ENCODE assay signal across 23 cellular contexts in genomic region chr15:62150445-62150844, GRCh38. TPM values are rescaled to one million over a fixed set of nuclear protein-coding genes. Genes with fewer than 3 reads are reported as not detected.
A peak's percentile ranks its signal among the peaks of the same experiment; 100 is the strongest.
DNase-seq lines count a peak whose midpoint lies in the region; ATAC-seq and TF ChIP-seq lines count a peak whose summit lies in the region.
"Had no signal": no experiment of that assay in that cellular context is flagged by ENCODE, and none has a peak within 500 bp of the region (broad histone marks: within the 10 kb centered on the region; RNA-seq: fewer than 3 reads in every experiment).

No MANE protein-coding gene starts in this region.

- H3K4me3 Mint-ChIP-seq in activated T-cell treated with anti-CD3 and anti-CD28 coated beads, Interleukin-2, amount 50 U/mL, for 24 hours: no peak overlapping the region
- H3K4me3 Mint-ChIP-seq in activated T-helper 2 cell treated with anti-CD3 and anti-CD28 coated beads, Interferon-gamma antibody, Interleukin-2, Interleukin-4, amounts not matched to agents 10 μg/mL and 5 μg/mL and 100 μg/mL, durations not matched to agents 14 hours and 24 hours and 36 hours (ENCODE audit: low read depth): no peak overlapping the region
- H3K4me3 Mint-ChIP-seq: activated CD4-positive, alpha-beta T cell treated with anti-CD3 and anti-CD28 coated beads, Interleukin-2, amount 10 ng/mL, durations not matched to agents 7 days and 5 days; CD4-positive, alpha-beta T cell; stimulated activated naive B cell treated with anti-CD40 and anti-IgM and Interleukin-4, amounts not matched to agents 10 μg/mL and 1 μg/mL and 100 μg/mL, for 72 hours had no signal

- H3K27me3 ChIP-seq in foreskin keratinocyte: peaks cover 18% of the 10 kb centered on the region
- H3K27me3 ChIP-seq: transverse colon had no signal

- TF ChIP-seq CTCF in foreskin keratinocyte (conservative IDR thresholded peaks at IDR 0.05): no peak

- DNase-seq in activated T-cell treated with anti-CD3 and anti-CD28 coated beads, Interleukin-2, amount 50 U/mL, for 24 hours: no peak
- no peak for DNase-seq in activated T-cell treated with anti-CD3 and anti-CD28 coated beads, Interleukin-2, amount 50 U/mL, for 1 hour
- peak; percentile 43 for DNase-seq in NCI-H146 (lab: John Stamatoyannopoulos, UW)
- DNase-seq in activated T-helper 2 cell treated with anti-CD3 and anti-CD28 coated beads, Interferon-gamma antibody, Interleukin-2, Interleukin-4, amounts not matched to agents 10 μg/mL and 5 μg/mL and 100 μg/mL, durations not matched to agents 14 hours and 24 hours and 36 hours (ENCODE audit: low spot score): no peak
- peak; percentile 60 for DNase-seq in pulmonary artery endothelial cell (ENCODE audit: low read depth, low spot score)
- no peak for DNase-seq in superior temporal gyrus (ENCODE audit: extremely low spot score)
- no peak for DNase-seq in foreskin keratinocyte
- DNase-seq in NAMALWA (ENCODE audit: low spot score): no peak
- DNase-seq: activated CD4-positive, alpha-beta T cell treated with anti-CD3 and anti-CD28 coated beads, Interleukin-2, amount 10 ng/mL, durations not matched to agents 7 days and 5 days; activated CD8-positive, alpha-beta memory T cell treated with anti-CD3 and anti-CD28 coated beads, Interleukin-2, amount 50 U/mL, for 48 hours; activated naive CD4-positive, alpha-beta T cell treated with anti-CD3 and anti-CD28 coated beads, Interleukin-2, amount 50 U/mL, for 16 hours; CD4-positive, alpha-beta T cell; effector memory CD4-positive, alpha-beta T cell; midbrain; NCI-H1930; NCI-H510A; stimulated activated CD4-positive, alpha-beta T cell treated with anti-CD3 and anti-CD28 coated beads, Interleukin-1b, Interleukin-23, amount 100 ng/mL, for 48 hours; stimulated activated naive B cell treated with anti-CD40 and anti-IgM and Interleukin-4, amounts not matched to agents 10 μg/mL and 1 μg/mL and 100 μg/mL, for 72 hours; transverse colon had no signal

- H3K27me3 Mint-ChIP-seq in activated T-cell treated with anti-CD3 and anti-CD28 coated beads, Interleukin-2, amount 50 U/mL, for 24 hours: peaks cover 13% of the 10 kb centered on the region
- H3K27me3 Mint-ChIP-seq in activated T-helper 2 cell treated with anti-CD3 and anti-CD28 coated beads, Interferon-gamma antibody, Interleukin-2, Interleukin-4, amounts not matched to agents 10 μg/mL and 5 μg/mL and 100 μg/mL, durations not matched to agents 14 hours and 24 hours and 36 hours (ENCODE audit: low read depth): peaks cover 4% of the 10 kb centered on the region
- H3K27me3 Mint-ChIP-seq: CD4-positive, alpha-beta T cell; progenitor cell of endocrine pancreas had no signal

- H3K4me1 Mint-ChIP-seq in activated T-cell treated with anti-CD3 and anti-CD28 coated beads, Interleukin-2, amount 50 U/mL, for 24 hours (ENCODE audit: low read depth): peaks cover 47% of the 10 kb centered on the region
- H3K4me1 Mint-ChIP-seq in activated T-helper 2 cell treated with anti-CD3 and anti-CD28 coated beads, Interferon-gamma antibody, Interleukin-2, Interleukin-4, amounts not matched to agents 10 μg/mL and 5 μg/mL and 100 μg/mL, durations not matched to agents 14 hours and 24 hours and 36 hours (ENCODE audit: low read depth): peaks cover 12% of the 10 kb centered on the region

- peak overlapping the region; percentile 74 for H3K27ac Mint-ChIP-seq in activated T-cell treated with anti-CD3 and anti-CD28 coated beads, Interleukin-2, amount 50 U/mL, for 24 hours
- H3K27ac Mint-ChIP-seq in activated T-helper 2 cell treated with anti-CD3 and anti-CD28 coated beads, Interferon-gamma antibody, Interleukin-2, Interleukin-4, amounts not matched to agents 10 μg/mL and 5 μg/mL and 100 μg/mL, durations not matched to agents 14 hours and 24 hours and 36 hours: peak overlapping the region; percentile 58
- H3K27ac Mint-ChIP-seq: activated CD4-positive, alpha-beta T cell treated with anti-CD3 and anti-CD28 coated beads, Interleukin-2, amount 10 ng/mL, durations not matched to agents 7 days and 5 days; CD4-positive, alpha-beta T cell; progenitor cell of endocrine pancreas; stimulated activated naive B cell treated with anti-CD40 and anti-IgM and Interleukin-4, amounts not matched to agents 10 μg/mL and 1 μg/mL and 100 μg/mL, for 72 hours had no signal

- no peak overlapping the region for H3K27ac ChIP-seq in foreskin keratinocyte
- H3K27ac ChIP-seq: esophagus muscularis mucosa, transverse colon had no signal

- intact Hi-C loops in activated T-helper 2 cell treated with anti-CD3 and anti-CD28 coated beads, Interferon-gamma antibody, Interleukin-2, Interleukin-4, amounts not matched to agents 10 μg/mL and 5 μg/mL and 100 μg/mL, durations not matched to agents 14 hours and 24 hours and 36 hours (cut with micrococcal nuclease): loop anchor here (5.0 kb wide), 1 partner anchor 83 kb away; the partner anchor contains the start of gene C2CD4A

- H3K9me3 Mint-ChIP-seq in activated T-cell treated with anti-CD3 and anti-CD28 coated beads, Interleukin-2, amount 50 U/mL, for 24 hours: no peaks in the 10 kb centered on the region
- H3K9me3 Mint-ChIP-seq in activated T-helper 2 cell treated with anti-CD3 and anti-CD28 coated beads, Interferon-gamma antibody, Interleukin-2, Interleukin-4, amounts not matched to agents 10 μg/mL and 5 μg/mL and 100 μg/mL, durations not matched to agents 14 hours and 24 hours and 36 hours: no peaks in the 10 kb centered on the region
- H3K9me3 Mint-ChIP-seq: activated CD4-positive, alpha-beta T cell treated with anti-CD3 and anti-CD28 coated beads, Interleukin-2, amount 10 ng/mL, durations not matched to agents 7 days and 5 days; CD4-positive, alpha-beta T cell; stimulated activated naive B cell treated with anti-CD40 and anti-IgM and Interleukin-4, amounts not matched to agents 10 μg/mL and 1 μg/mL and 100 μg/mL, for 72 hours had no signal

- no peaks in the 10 kb centered on the region for H3K36me3 Mint-ChIP-seq in activated T-cell treated with anti-CD3 and anti-CD28 coated beads, Interleukin-2, amount 50 U/mL, for 24 hours (ENCODE audit: low read depth)
- no peaks in the 10 kb centered on the region for H3K36me3 Mint-ChIP-seq in activated T-helper 2 cell treated with anti-CD3 and anti-CD28 coated beads, Interferon-gamma antibody, Interleukin-2, Interleukin-4, amounts not matched to agents 10 μg/mL and 5 μg/mL and 100 μg/mL, durations not matched to agents 14 hours and 24 hours and 36 hours (ENCODE audit: low read depth)
- H3K36me3 Mint-ChIP-seq: stimulated activated naive B cell treated with anti-CD40 and anti-IgM and Interleukin-4, amounts not matched to agents 10 μg/mL and 1 μg/mL and 100 μg/mL, for 72 hours had no signal

- H3K4me1 ChIP-seq in foreskin keratinocyte: peaks cover 2% of the 10 kb centered on the region
- H3K4me1 ChIP-seq: esophagus muscularis mucosa, transverse colon had no signal

- ATAC-seq in foreskin keratinocyte: no peak

RNA-seq across cellular contexts. Expression of gene C2CD4B, which starts 14.6 kb away (rescaled TPM):
- 0.14 and 0.16 TPM in 2 replicates for total RNA-seq in activated T-helper 2 cell treated with anti-CD3 and anti-CD28 coated beads, Interferon-gamma antibody, Interleukin-2, Interleukin-4, amounts not matched to agents 10 μg/mL and 5 μg/mL and 100 μg/mL, durations not matched to agents 14 hours and 24 hours and 36 hours
- total RNA-seq in pulmonary artery endothelial cell (9.2 and 32.5 TPM in 2 replicates), foreskin keratinocyte (not detected in 2 replicates)
- polyA plus RNA-seq in foreskin keratinocyte: not detected in 2 replicates
- total RNA-seq: activated CD4-positive, alpha-beta T cell treated with anti-CD3 and anti-CD28 coated beads, Interleukin-2, amount 10 ng/mL, durations not matched to agents 7 days and 5 days; H4 had no signal
- polyA plus RNA-seq: neural cell had no signal

Comparison
In these comparisons a context has a peak if more than half of its experiments do, and no peak if none do; other contexts are left out.
1. DNase-seq: peak in NCI-H146 (single experiment) and pulmonary artery endothelial cell (single experiment); none in activated T-cell treated with anti-CD3 and anti-CD28 coated beads, Interleukin-2, amount 50 U/mL, for 24 hours (single experiment), activated T-cell treated with anti-CD3 and anti-CD28 coated beads, Interleukin-2, amount 50 U/mL, for 1 hour (single experiment), activated T-helper 2 cell treated with anti-CD3 and anti-CD28 coated beads, Interferon-gamma antibody, Interleukin-2, Interleukin-4, amounts not matched to agents 10 μg/mL and 5 μg/mL and 100 μg/mL, durations not matched to agents 14 hours and 24 hours and 36 hours (single experiment), superior temporal gyrus (single experiment), foreskin keratinocyte (0 of 2) and NAMALWA (single experiment).